ENCODE assay signal across 2 cellular contexts in genomic region chr1:8866792-8867415, GRCh38.
TF ChIP-seq lines count a peak whose summit lies in the region.

No MANE protein-coding gene starts in this region.

TF ChIP-seq in A549, 52 proteins besides CTCF, POLR2A, EP300 and RAD21:
- TF ChIP-seq HOXA7 (CRISPR knock-in tag; IDR thresholded peaks at IDR 0.05) (peak; percentile 57; the same call in 1 of the 2 replicates), CBX2 (IDR thresholded peaks at IDR 0.05; ENCODE audit: borderline replicate concordance, low read depth) (no peak), TFCP2L1 (CRISPR knock-in tag; IDR thresholded peaks at IDR 0.05) (peak; percentile 11; the same call in 1 of the 2 replicates)
- TF ChIP-seq, protein P1, sequence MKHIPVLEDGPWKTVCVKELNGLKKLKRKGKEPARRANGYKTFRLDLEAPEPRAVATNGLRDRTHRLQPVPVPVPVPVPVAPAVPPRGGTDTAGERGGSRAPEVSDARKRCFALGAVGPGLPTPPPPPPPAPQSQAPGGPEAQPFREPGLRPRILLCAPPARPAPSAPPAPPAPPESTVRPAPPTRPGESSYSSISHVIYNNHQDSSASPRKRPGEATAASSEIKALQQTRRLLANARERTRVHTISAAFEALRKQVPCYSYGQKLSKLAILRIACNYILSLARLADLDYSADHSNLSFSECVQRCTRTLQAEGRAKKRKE (CRISPR knock-in tag; IDR thresholded peaks at IDR 0.05; ENCODE audit: low read depth): no peak

TF ChIP-seq in H1, 55 proteins besides CTCF, POLR2A, EP300 and RAD21:
- peak; percentile 35; the same call in 1 of the 2 replicates for TF ChIP-seq SP1 (IDR thresholded peaks at IDR 0.05; ENCODE audit: low read depth, low read length)
- TF ChIP-seq POLR2AphosphoS5 (IDR thresholded peaks at IDR 0.05; ENCODE audit: low read depth, low read length): peak; percentile 52; the same call in 1 of the 2 replicates
- TF ChIP-seq ZNF274 (IDR thresholded peaks at IDR 0.05; ENCODE audit: borderline replicate concordance, extremely low read depth, low read length): no peak
- TF ChIP-seq SIN3A (conservative IDR thresholded peaks at IDR 0.05 in 1 of 2, IDR thresholded peaks at IDR 0.05 in 1 of 2; ENCODE audit: low read depth in 1 of 2, low read length in 2 of 2): no peak
